Comparison of ENCODE assay signal across 8 cellular contexts in genomic region chr6:13710552-13711383, GRCh38. TPM values are rescaled to one million over a fixed set of nuclear protein-coding genes. Genes with fewer than 3 reads are reported as not detected.
A peak's percentile ranks its signal among the peaks of the same experiment; 100 is the strongest.
DNase-seq lines count a peak whose midpoint lies in the region; ATAC-seq and TF ChIP-seq lines count a peak whose summit lies in the region.

No MANE protein-coding gene starts in this region.

- H3K4me1 Mint-ChIP-seq in H9, result peaks cover 32 to 33% of the 10 kb centered on the region in 2 experiments
- peaks cover 42% of the 10 kb centered on the region for H3K4me1 Mint-ChIP-seq in activated CD8-positive, alpha-beta T cell treated with anti-CD3 and anti-CD28 coated beads for 36 hours (ENCODE audit: low read depth)
- H3K4me1 Mint-ChIP-seq in endothelial cell (ENCODE audit: unreplicated experiment), result peaks cover 35% of the 10 kb centered on the region

- peaks cover 9% of the 10 kb centered on the region for H3F3A ChIP-seq in MM.1S (ENCODE audit: insufficient read depth, low read length)

- H4K20me1 ChIP-seq in H9 (ENCODE audit: control insufficient read depth, insufficient read depth, insufficient read length), result no peaks in the 10 kb centered on the region
- H4K20me1 ChIP-seq in MM.1S (ENCODE audit: insufficient read depth, low read length), result peaks cover 3% of the 10 kb centered on the region; the same call in 1 of the 2 replicates

- ATAC-seq in activated CD8-positive, alpha-beta T cell treated with anti-CD3 and anti-CD28 coated beads for 36 hours, result no peak
- ATAC-seq in mucosa of descending colon (peak; percentile 37), GM18520 (IDR thresholded peaks at IDR 0.05; ENCODE audit: unreplicated experiment) (no peak)

- H3K27ac ChIP-seq in H9 (ENCODE audit: insufficient read length, low read depth, low read length), result no peak overlapping the region
- H3K27ac ChIP-seq in MM.1S (ENCODE audit: low read length), result peak overlapping the region; percentile 51; the same call in 1 of the 2 replicates
- peak overlapping the region; percentile 66 for H3K27ac ChIP-seq in temporal lobe (ENCODE audit: low read depth, low read length)

- peak overlapping the region; percentile 78 for H3K9ac ChIP-seq in H9 (ENCODE audit: extremely low read depth, insufficient read length, low read length)
- peak overlapping the region; percentile 72 for H3K9ac ChIP-seq in MM.1S (ENCODE audit: low read length)

- H3K9me3 ChIP-seq in H9 (ENCODE audit: control insufficient read depth, low read depth, low read length) (no peaks in the 10 kb centered on the region), MM.1S (replicated peaks; ENCODE audit: insufficient read depth, low read length) (no peaks in the 10 kb centered on the region), mucosa of descending colon (no peaks in the 10 kb centered on the region)

- no peak overlapping the region for H2BK12ac ChIP-seq in H9 (ENCODE audit: insufficient read length, low read depth, low read length)

- no peak overlapping the region for H3K4ac ChIP-seq in H9 (ENCODE audit: low read depth, low read length)

- H3K27me3 Mint-ChIP-seq in H9 (ENCODE audit: low read depth) (no peaks in the 10 kb centered on the region; the same call in 1 of the 2 replicates), endothelial cell (ENCODE audit: unreplicated experiment) (peaks cover 9% of the 10 kb centered on the region)
- H3K27me3 Mint-ChIP-seq in activated CD8-positive, alpha-beta T cell treated with anti-CD3 and anti-CD28 coated beads for 36 hours, result no peaks in the 10 kb centered on the region

- peak overlapping the region; percentile 47 to 90 (median 83); a peak in 6 of 7 replicates for H3K27ac Mint-ChIP-seq in H9
- peak overlapping the region; percentile 96 for H3K27ac Mint-ChIP-seq in activated CD8-positive, alpha-beta T cell treated with anti-CD3 and anti-CD28 coated beads for 36 hours
- H3K27ac Mint-ChIP-seq in endothelial cell (ENCODE audit: unreplicated experiment), result peak overlapping the region; percentile 94

- H4K8ac ChIP-seq in H9 (replicated peaks; ENCODE audit: insufficient read length, low read depth, low read length), result no peak overlapping the region

- H3K9me3 Mint-ChIP-seq in H9, result peaks cover 3 to 4% of the 10 kb centered on the region in 2 experiments; a peak in 4 of 5 replicates
- H3K9me3 Mint-ChIP-seq in activated CD8-positive, alpha-beta T cell treated with anti-CD3 and anti-CD28 coated beads for 36 hours, result peaks cover 3% of the 10 kb centered on the region
- H3K9me3 Mint-ChIP-seq in endothelial cell (ENCODE audit: unreplicated experiment), result no peaks in the 10 kb centered on the region

- H4K91ac ChIP-seq in H9 (ENCODE audit: insufficient read length, low read depth, low read length), result no peak overlapping the region

- peak overlapping the region; percentile 75 for H3K4me3 ChIP-seq in MM.1S (ENCODE audit: low read length)
- peak overlapping the region; percentile 73 for H3K4me3 ChIP-seq in mucosa of descending colon

- no peak for TF ChIP-seq CTCF in GM10248 (IDR thresholded peaks at IDR 0.05; ENCODE audit: control extremely low read depth, extremely low read depth, low read depth, missing control alignments)
- no peak for TF ChIP-seq CTCF in H9 (conservative IDR thresholded peaks at IDR 0.05)
- no peak for TF ChIP-seq CTCF in MM.1S (IDR thresholded peaks at IDR 0.05; ENCODE audit: low read length)
- no peak for TF ChIP-seq CTCF in activated CD8-positive, alpha-beta T cell treated with anti-CD3 and anti-CD28 coated beads for 36 hours (IDR thresholded peaks at IDR 0.05)
- TF ChIP-seq CTCF in endothelial cell (IDR thresholded peaks at IDR 0.05; ENCODE audit: unreplicated experiment), result no peak
- TF ChIP-seq CTCF in mucosa of descending colon (IDR thresholded peaks at IDR 0.05), result no peak

- H2AK5ac ChIP-seq in H9 (ENCODE audit: insufficient read length, low read length), result no peak overlapping the region

- no peak overlapping the region for H3K56ac ChIP-seq in H9 (ENCODE audit: insufficient read length, low read depth, low read length)

- CTCF ChIA-PET in GM10248 (lab: Yijun Ruan, JAX), result interaction anchor here (0.9 to 2.6 kb wide), 7 partner anchors 10 to 136 kb away, joined by 3 to 12 read pairs (median 8); partner anchors contain the start of genes NOL7 and SIRT5
- CTCF ChIA-PET in activated CD8-positive, alpha-beta T cell treated with anti-CD3 and anti-CD28 coated beads for 36 hours (lab: Charles Lee), result interaction anchor here (0.7 to 3.2 kb wide), 9 partner anchors 15 to 121 kb away, joined by 3 to 16 read pairs (median 5); partner anchors contain the start of gene NOL7

- no peak overlapping the region; the same call in 1 of the 2 replicates for H3K14ac ChIP-seq in H9 (ENCODE audit: insufficient read depth, low read length)

- peaks cover 14% of the 10 kb centered on the region; the same call in 1 of the 2 replicates for H3K79me2 ChIP-seq in H9 (ENCODE audit: insufficient read depth, low read length)
- peaks cover 52% of the 10 kb centered on the region for H3K79me2 ChIP-seq in MM.1S (ENCODE audit: low read length)

- H3K79me1 ChIP-seq in H9 (ENCODE audit: insufficient read depth, low read depth, low read length, poor library complexity, severe bottlenecking), result no peaks in the 10 kb centered on the region

- no CpG with 5 or more reads among the region's 84 CpGs for WGBS in H9 (ENCODE audit: extremely low coverage, insufficient read length, low lambda C conversion rate)

- peaks cover 0 to 9% (median 4%) of the 10 kb centered on the region in 3 experiments; a peak in 3 of 7 replicates for H3K36me3 Mint-ChIP-seq in H9 (ENCODE audit: insufficient read depth in 1 of 3, low read depth in 3 of 3)
- H3K36me3 Mint-ChIP-seq in activated CD8-positive, alpha-beta T cell treated with anti-CD3 and anti-CD28 coated beads for 36 hours (ENCODE audit: low read depth), result peaks cover 26% of the 10 kb centered on the region
- peaks cover 4% of the 10 kb centered on the region for H3K36me3 Mint-ChIP-seq in endothelial cell (ENCODE audit: low read depth, unreplicated experiment)

- H3T11ph ChIP-seq in H9 (ENCODE audit: low read length), result no peak overlapping the region

- intact Hi-C loops in activated CD8-positive, alpha-beta T cell treated with anti-CD3 and anti-CD28 coated beads for 36 hours (cut with micrococcal nuclease), result no loop called here
- intact Hi-C loops in mucosa of descending colon (cut with DNase I, micrococcal nuclease), result no loop called here

- H3K27me3 ChIP-seq in H9 (ENCODE audit: insufficient read depth, low read length), result no peaks in the 10 kb centered on the region
- no peaks in the 10 kb centered on the region for H3K27me3 ChIP-seq in MM.1S (replicated peaks; ENCODE audit: insufficient read depth, low read length)

- H3K4me1 ChIP-seq in H9 (ENCODE audit: insufficient read depth, low read length) (peaks cover 2% of the 10 kb centered on the region; the same call in 1 of the 2 replicates), MM.1S (ENCODE audit: low read length) (peaks cover 14% of the 10 kb centered on the region; the same call in 1 of the 2 replicates), mucosa of descending colon (ENCODE audit: low read depth) (peaks cover 23% of the 10 kb centered on the region)

- H3K23ac ChIP-seq in H9 (ENCODE audit: insufficient read length, low read depth, low read length), result no peak overlapping the region

- peak; percentile 47 for DNase-seq in GM10248 (ENCODE audit: extremely low spot score)
- peak; percentile 54 for DNase-seq in H9
- DNase-seq in MM.1S, result peak; percentile 52
- peak; percentile 60 for DNase-seq in activated CD8-positive, alpha-beta T cell treated with anti-CD3 and anti-CD28 coated beads for 36 hours
- peak; percentile 64 for DNase-seq in endothelial cell (ENCODE audit: low spot score)
- peak; percentile 66 to 80 (median 74) for DNase-seq in mucosa of descending colon

- H2BK15ac ChIP-seq in H9 (ENCODE audit: low read depth, low read length), result no peak overlapping the region

- no peak overlapping the region for H2BK20ac ChIP-seq in H9 (ENCODE audit: low read depth, low read length, poor library complexity, severe bottlenecking)

- H3K9me2 ChIP-seq in MM.1S (replicated peaks; ENCODE audit: insufficient read depth, low read length), result no peaks in the 10 kb centered on the region

- H3K4me3 Mint-ChIP-seq in H9 (peak overlapping the region; percentile 81 to 95), endothelial cell (ENCODE audit: unreplicated experiment) (peak overlapping the region; percentile 100)
- peak overlapping the region; percentile 100 for H3K4me3 Mint-ChIP-seq in activated CD8-positive, alpha-beta T cell treated with anti-CD3 and anti-CD28 coated beads for 36 hours

- POLR2A ChIA-PET in GM10248 (lab: Yijun Ruan, JAX), result no interaction called here
- POLR2A ChIA-PET in activated CD8-positive, alpha-beta T cell treated with anti-CD3 and anti-CD28 coated beads for 36 hours (lab: Charles Lee), result interaction anchor here (0.8 to 3.9 kb wide), 20 partner anchors 10 to 383 kb away, joined by 3 to 26 read pairs (median 4); partner anchors contain the start of genes NOL7, SIRT5 and TBC1D7

- H2BK5ac ChIP-seq in H9 (ENCODE audit: insufficient read length, low read length), result no peak overlapping the region

- peak overlapping the region; percentile 95 for H3K4me2 ChIP-seq in H9 (ENCODE audit: insufficient read depth, insufficient read length, low read length)
- H3K4me2 ChIP-seq in MM.1S (ENCODE audit: low read depth, low read length), result peak overlapping the region; percentile 65

- H3K36me3 ChIP-seq in MM.1S (replicated peaks; ENCODE audit: insufficient read depth, low read length) (no peaks in the 10 kb centered on the region; the same call in 1 of the 2 replicates), mucosa of descending colon (ENCODE audit: low read depth) (no peaks in the 10 kb centered on the region)

- peaks cover 7% of the 10 kb centered on the region for H3K23me2 ChIP-seq in H9 (ENCODE audit: insufficient read length, low read depth, low read length, poor library complexity, severe bottlenecking)

- no peak overlapping the region for H4K5ac ChIP-seq in H9 (ENCODE audit: insufficient read length, low read depth, low read length)

- H2AFZ ChIP-seq in H9 (ENCODE audit: low read length) (no peak overlapping the region), MM.1S (ENCODE audit: low read length) (peak overlapping the region; percentile 68)

- H3K18ac ChIP-seq in H9 (ENCODE audit: insufficient read length, low read depth, low read length), result no peak overlapping the region

- H2BK120ac ChIP-seq in H9 (ENCODE audit: low read depth, low read length, poor library complexity, severe bottlenecking), result no peak overlapping the region

RNA-seq across cellular contexts. Expression of gene RANBP9, which starts 0.9 kb away (rescaled TPM):
- total RNA-seq in H9 (2021) (35.8 and 37.2 TPM in 2 replicates), endothelial cell (ENCODE audit: unreplicated experiment) (64.7 TPM), mucosa of descending colon (10 to 100 TPM; 33.4 to 58.4 (median 38.7) TPM), temporal lobe (64.9 TPM)
- total RNA-seq in activated CD8-positive, alpha-beta T cell treated with anti-CD3 and anti-CD28 coated beads for 36 hours, result 10 to 100 TPM; 53.3 to 56.2 TPM
